1 cellular context compared by ENCODE assay signal in the genomic region with DNA sequence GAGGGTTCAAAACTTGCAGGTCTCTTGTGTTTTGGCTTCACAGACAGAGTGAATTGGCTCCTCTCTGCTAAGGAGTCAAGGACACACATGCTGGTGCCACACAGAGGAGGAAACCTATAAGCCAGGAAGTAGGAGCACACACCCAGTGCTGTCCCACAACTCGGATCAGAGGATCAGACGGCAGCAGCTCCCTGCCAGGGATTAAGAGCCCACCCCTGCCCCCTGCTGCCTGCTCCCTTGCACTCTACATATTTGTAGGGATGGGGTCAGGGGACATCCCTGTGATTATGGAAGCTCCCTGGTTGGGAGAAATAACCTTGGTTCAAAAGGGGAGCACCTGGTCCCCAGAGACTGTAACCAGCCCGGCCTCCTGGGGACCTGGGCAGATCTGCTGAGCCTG.
TF ChIP-seq lines count a peak whose summit lies in the region.

No MANE protein-coding gene starts in this region.

TF ChIP-seq in GM23338, 12 proteins besides CTCF, POLR2A, EP300 and RAD21 (continued from another document):
- TF ChIP-seq ETS1 (IDR thresholded peaks at IDR 0.05), result no peak
- TF ChIP-seq JUNB (IDR thresholded peaks at IDR 0.05; ENCODE audit: unreplicated experiment), result no peak
